Comparison of ENCODE assay signal across 8 cellular contexts in genomic region chr12:49200882-49201594, GRCh38. TPM values are rescaled to one million over a fixed set of nuclear protein-coding genes. Genes with fewer than 3 reads are reported as not detected.
DNase-seq lines count a peak whose midpoint lies in the region; ATAC-seq and TF ChIP-seq lines count a peak whose summit lies in the region.

No MANE protein-coding gene starts in this region.

- peak overlapping the region; percentile 9 for H3K27ac Mint-ChIP-seq in activated T-helper 1 cell treated with anti-CD3 and anti-CD28 coated beads, Interleukin-12 subunit alpha, Interleukin-12 subunit beta, Interleukin-2, Interleukin-4 antibody, amounts not matched to agents 30 ng/mL and 10 ng/mL and 1 ng/mL, durations not matched to agents 14 hours and 24 hours and 36 hours

- peaks cover 8% of the 10 kb centered on the region for H3K27me3 Mint-ChIP-seq in activated T-helper 1 cell treated with anti-CD3 and anti-CD28 coated beads, Interleukin-12 subunit alpha, Interleukin-12 subunit beta, Interleukin-2, Interleukin-4 antibody, amounts not matched to agents 30 ng/mL and 10 ng/mL and 1 ng/mL, durations not matched to agents 14 hours and 24 hours and 36 hours (ENCODE audit: insufficient read depth)

- intact Hi-C loops in activated T-helper 1 cell treated with anti-CD3 and anti-CD28 coated beads, Interleukin-12 subunit alpha, Interleukin-12 subunit beta, Interleukin-2, Interleukin-4 antibody, amounts not matched to agents 30 ng/mL and 10 ng/mL and 1 ng/mL, durations not matched to agents 14 hours and 24 hours and 36 hours (cut with micrococcal nuclease), result loop anchor here (1.0 kb wide), 1 partner anchor 12 kb away; the partner anchor contains the start of gene TUBA1A

- DNase-seq in ACHN (peak; percentile 81), NCI-H2227 (lab: John Stamatoyannopoulos, UW; ENCODE audit: unreplicated experiment) (peak; percentile 73)
- no peak for DNase-seq in activated T-helper 1 cell treated with anti-CD3 and anti-CD28 coated beads, Interleukin-12 subunit alpha, Interleukin-12 subunit beta, Interleukin-2, Interleukin-4 antibody, amounts not matched to agents 30 ng/mL and 10 ng/mL and 1 ng/mL, durations not matched to agents 14 hours and 24 hours and 36 hours (ENCODE audit: low spot score)
- DNase-seq in stimulated activated CD4-positive, alpha-beta T cell treated with anti-CD3 and anti-CD28 coated beads, Interleukin-4, amount 100 ng/mL, for 24 hours, result no peak
- DNase-seq in stimulated activated CD4-positive, alpha-beta T cell treated with anti-CD3 and anti-CD28 coated beads, Interleukin-4, amount 100 ng/mL, for 1 hour, result no peak

- WGBS in gastroesophageal sphincter (ENCODE audit: low coverage in 1 of 2), 2 donors, result 0 to 1% methylated on average over 4 of the region's 4 CpGs

- in situ Hi-C loops in ACHN (cut with HindIII; ENCODE audit: low pct_ligation_motif_present, low pct_unique_long_range_greater_than_20kb, low sequenced_read_pairs), result no loop called here

- H3K4me3 ChIP-seq in gastroesophageal sphincter (peak overlapping the region in 1 of 2 donors; percentile 13), parathyroid adenoma (ENCODE audit: low read depth, low read length) (peak overlapping the region; percentile 50)

- no peaks in the 10 kb centered on the region for H3K36me3 ChIP-seq in gastroesophageal sphincter
- no peaks in the 10 kb centered on the region for H3K36me3 ChIP-seq in parathyroid adenoma (ENCODE audit: control insufficient read depth, insufficient read depth, low read length)

- peak overlapping the region; percentile 75 for H2AFZ ChIP-seq in parathyroid adenoma

- no peak for TF ChIP-seq POLR2A in gastroesophageal sphincter (IDR thresholded peaks at IDR 0.05)

- peaks cover 13% of the 10 kb centered on the region for H3K4me1 Mint-ChIP-seq in activated T-helper 1 cell treated with anti-CD3 and anti-CD28 coated beads, Interleukin-12 subunit alpha, Interleukin-12 subunit beta, Interleukin-2, Interleukin-4 antibody, amounts not matched to agents 30 ng/mL and 10 ng/mL and 1 ng/mL, durations not matched to agents 14 hours and 24 hours and 36 hours (ENCODE audit: low read depth)

- no peak overlapping the region for H3K4me3 Mint-ChIP-seq in activated T-helper 1 cell treated with anti-CD3 and anti-CD28 coated beads, Interleukin-12 subunit alpha, Interleukin-12 subunit beta, Interleukin-2, Interleukin-4 antibody, amounts not matched to agents 30 ng/mL and 10 ng/mL and 1 ng/mL, durations not matched to agents 14 hours and 24 hours and 36 hours

- no peak for TF ChIP-seq CTCF in gastroesophageal sphincter (IDR thresholded peaks at IDR 0.05)
- TF ChIP-seq CTCF in parathyroid adenoma (IDR thresholded peaks at IDR 0.05), result no peak

- no peak for TF ChIP-seq EP300 in gastroesophageal sphincter (IDR thresholded peaks at IDR 0.05)

- peak overlapping the region; percentile 1 for H3K9ac ChIP-seq in parathyroid adenoma

- H3K27me3 ChIP-seq in gastroesophageal sphincter (no peaks in the 10 kb centered on the region), parathyroid adenoma (ENCODE audit: control insufficient read depth, insufficient read depth, low read length) (no peaks in the 10 kb centered on the region)

- peak; percentile 65 for ATAC-seq in GM21619 (IDR thresholded peaks at IDR 0.05; ENCODE audit: unreplicated experiment)
- peak; percentile 92 for ATAC-seq in gastroesophageal sphincter

- H3K4me1 ChIP-seq in gastroesophageal sphincter, result peaks cover 6 to 45% (median 8%) of the 10 kb centered on the region in 3 donors
- H3K4me1 ChIP-seq in parathyroid adenoma, result peaks cover 3% of the 10 kb centered on the region

- no peaks in the 10 kb centered on the region for H3K9me3 Mint-ChIP-seq in activated T-helper 1 cell treated with anti-CD3 and anti-CD28 coated beads, Interleukin-12 subunit alpha, Interleukin-12 subunit beta, Interleukin-2, Interleukin-4 antibody, amounts not matched to agents 30 ng/mL and 10 ng/mL and 1 ng/mL, durations not matched to agents 14 hours and 24 hours and 36 hours

- H3K27ac ChIP-seq in gastroesophageal sphincter (peak overlapping the region; percentile 82 to 91 (median 85)), parathyroid adenoma (peak overlapping the region; percentile 96)

- no peaks in the 10 kb centered on the region for H3K79me2 ChIP-seq in parathyroid adenoma

- H3K9me3 ChIP-seq in gastroesophageal sphincter, result no peaks in the 10 kb centered on the region
- H3K9me3 ChIP-seq in parathyroid adenoma (ENCODE audit: control insufficient read depth, low read length), result no peaks in the 10 kb centered on the region

- peak overlapping the region; percentile 68 for H3K4me2 ChIP-seq in parathyroid adenoma (ENCODE audit: low read length)

- H3K36me3 Mint-ChIP-seq in activated T-helper 1 cell treated with anti-CD3 and anti-CD28 coated beads, Interleukin-12 subunit alpha, Interleukin-12 subunit beta, Interleukin-2, Interleukin-4 antibody, amounts not matched to agents 30 ng/mL and 10 ng/mL and 1 ng/mL, durations not matched to agents 14 hours and 24 hours and 36 hours (ENCODE audit: low read depth), result no peaks in the 10 kb centered on the region

RNA-seq across cellular contexts. Expression of gene TUBA1A, which starts 12.2 kb away (rescaled TPM):
- 46.7 and 47.2 TPM in 2 replicates for total RNA-seq in activated T-helper 1 cell treated with anti-CD3 and anti-CD28 coated beads, Interleukin-12 subunit alpha, Interleukin-12 subunit beta, Interleukin-2, Interleukin-4 antibody, amounts not matched to agents 30 ng/mL and 10 ng/mL and 1 ng/mL, durations not matched to agents 14 hours and 24 hours and 36 hours
- 1,000 to 10,000 TPM in 1 of 4 donors, 100 to 1,000 TPM in 3; 514 to 1,167 (median 639) TPM for total RNA-seq in gastroesophageal sphincter

Comparison
In these comparisons a context has a peak if more than half of its experiments do, and no peak if none do; other contexts are left out.
1. DNase-seq: peak in ACHN (single experiment) and NCI-H2227 (single experiment); none in activated T-helper 1 cell treated with anti-CD3 and anti-CD28 coated beads, Interleukin-12 subunit alpha, Interleukin-12 subunit beta, Interleukin-2, Interleukin-4 antibody, amounts not matched to agents 30 ng/mL and 10 ng/mL and 1 ng/mL, durations not matched to agents 14 hours and 24 hours and 36 hours (single experiment), stimulated activated CD4-positive, alpha-beta T cell treated with anti-CD3 and anti-CD28 coated beads, Interleukin-4, amount 100 ng/mL, for 24 hours (single experiment) and stimulated activated CD4-positive, alpha-beta T cell treated with anti-CD3 and anti-CD28 coated beads, Interleukin-4, amount 100 ng/mL, for 1 hour (single experiment).
2. RNA of gene TUBA1A, which starts 12.2 kb away (total RNA-seq): 514 to 1,167 TPM in gastroesophageal sphincter; 46.7 to 47.2 TPM in activated T-helper 1 cell treated with anti-CD3 and anti-CD28 coated beads, Interleukin-12 subunit alpha, Interleukin-12 subunit beta, Interleukin-2, Interleukin-4 antibody, amounts not matched to agents 30 ng/mL and 10 ng/mL and 1 ng/mL, durations not matched to agents 14 hours and 24 hours and 36 hours; every median in the first group is over 10 times any median in the second.